9 cellular contexts compared by ENCODE assay signal in genomic region chr10:95208702-95209391, GRCh38. TPM values are rescaled to one million over a fixed set of nuclear protein-coding genes. Genes with fewer than 3 reads are reported as not detected.
DNase-seq lines count a peak whose midpoint lies in the region; ATAC-seq and TF ChIP-seq lines count a peak whose summit lies in the region.
"Had no signal": no experiment of that assay in that cellular context is flagged by ENCODE, and none has a peak within 500 bp of the region (broad histone marks: within the 10 kb centered on the region; RNA-seq: fewer than 3 reads in every experiment).

No MANE protein-coding gene starts in this region.

- DNase-seq in DMS114 treated with DMSO at 0.1 percent for 48 hours (lab: John Stamatoyannopoulos, UW; ENCODE audit: unreplicated experiment) (peak; percentile 16), KBM-7 (peak; percentile 37), choroid plexus epithelial cell (ENCODE audit: low read depth) (peak; percentile 33), mucosa of descending colon (no peak)
- DNase-seq in activated naive CD4-positive, alpha-beta T cell treated with anti-CD3 and anti-CD28 coated beads, Interleukin-2, amount 50 U/mL, for 16 hours = no peak
- DNase-seq: NCI-H1092 treated with DMSO at 0.1 percent for 48 hours had no signal

- no peaks in the 10 kb centered on the region for H3K4me1 Mint-ChIP-seq in nephron

- no peaks in the 10 kb centered on the region for H3K4me1 ChIP-seq in mucosa of descending colon (ENCODE audit: low read depth)

- H3K4me3 ChIP-seq in choroid plexus epithelial cell (ENCODE audit: low read depth, low read length) (no peak overlapping the region), mucosa of descending colon (no peak overlapping the region)

- H3K36me3 ChIP-seq in mucosa of descending colon (ENCODE audit: low read depth) = no peaks in the 10 kb centered on the region

- intact Hi-C loops in mucosa of descending colon (cut with DNase I, micrococcal nuclease) = no loop called here

- H3K36me3 Mint-ChIP-seq in nephron (ENCODE audit: low read depth) = peaks cover 5% of the 10 kb centered on the region

- in situ Hi-C loops in KBM-7 (cut with MboI; ENCODE audit: low pct_unique_long_range_greater_than_20kb, low sequenced_read_pairs) = no loop called here

- no peak overlapping the region for H3K4me3 Mint-ChIP-seq in nephron

- no peaks in the 10 kb centered on the region for H3K9me3 ChIP-seq in mucosa of descending colon

- TF ChIP-seq CTCF in choroid plexus epithelial cell (conservative IDR thresholded peaks at IDR 0.05; ENCODE audit: low read depth, low read length) = peak; percentile 50
- TF ChIP-seq CTCF in nephron (IDR thresholded peaks at IDR 0.05; ENCODE audit: unreplicated experiment in 3 of 3) = peak; percentile 38 to 53 (median 52)
- no peak for TF ChIP-seq CTCF in mucosa of descending colon (IDR thresholded peaks at IDR 0.05)

- no peak overlapping the region for H3K27ac Mint-ChIP-seq in nephron

- H3K9me3 Mint-ChIP-seq in nephron = no peaks in the 10 kb centered on the region

- peaks cover 8% of the 10 kb centered on the region for H3K27me3 Mint-ChIP-seq in nephron (ENCODE audit: low read depth)

- ATAC-seq in HG02588 (IDR thresholded peaks at IDR 0.05; ENCODE audit: unreplicated experiment) = no peak
- no peak for ATAC-seq in mucosa of descending colon

RNA-seq across cellular contexts. Expression of gene ACSM6, which starts 14.8 kb away (rescaled TPM):
- not detected for total RNA-seq in mucosa of descending colon
- total RNA-seq: mucosa of gallbladder had no signal

Comparison
In these comparisons a context has a peak if more than half of its experiments do, and no peak if none do; other contexts are left out.
1. DNase-seq: peak in DMS114 treated with DMSO at 0.1 percent for 48 hours (single experiment), KBM-7 (single experiment) and choroid plexus epithelial cell (single experiment); none in activated naive CD4-positive, alpha-beta T cell treated with anti-CD3 and anti-CD28 coated beads, Interleukin-2, amount 50 U/mL, for 16 hours (single experiment) and mucosa of descending colon (0 of 3).